In genomic region chr10:91105269-91105668, GRCh38 we compare ENCODE assay signal across 21 cellular contexts.
"Had no signal": no experiment of that assay in that cellular context is flagged by ENCODE, and none has a peak within 500 bp of the region (broad histone marks: within the 10 kb centered on the region; RNA-seq: fewer than 3 reads in every experiment).

No MANE protein-coding gene starts in this region.

- H3K27ac ChIP-seq: brain microvascular endothelial cell, cardiac muscle cell, PC-9 had no signal

- ATAC-seq: activated naive CD4-positive, alpha-beta T cell treated with anti-CD3 and anti-CD28 coated beads, Interleukin-2, amount 50 U/mL, for 72 hours; activated T-cell treated with anti-CD3 and anti-CD28 coated beads, Interleukin-2, amount 50 U/mL, for 4 hours had no signal

- H2AFZ ChIP-seq: PC-9 had no signal

- H3K36me3 Mint-ChIP-seq: activated naive CD4-positive, alpha-beta T cell treated with anti-CD3 and anti-CD28 coated beads, Interleukin-2, amount 50 U/mL, for 72 hours had no signal

- H3K9me3 ChIP-seq: MG63 had no signal

- H3K27me3 ChIP-seq: brain microvascular endothelial cell, cardiac muscle cell, MG63 had no signal

- H3K4me2 ChIP-seq: PC-9 had no signal

- H3K36me3 ChIP-seq: brain microvascular endothelial cell, cardiac muscle cell, MG63 had no signal

- H3K4me3 ChIP-seq: cardiac muscle cell, MG63, PC-9 had no signal

- H3K27ac Mint-ChIP-seq: T-helper 1 cell treated with Interleukin-12 subunit alpha and Interleukin-12 subunit beta and Interleukin-4 antibody, amounts not matched to agents 30 μg/mL and 1 μg/mL, for 36 hours had no signal

- H3K9me3 Mint-ChIP-seq: activated T-cell treated with anti-CD3 and anti-CD28 coated beads, Interleukin-2, amount 50 U/mL, for 4 hours had no signal

- H3K4me3 Mint-ChIP-seq: activated T-cell treated with anti-CD3 and anti-CD28 coated beads, Interleukin-2, amount 50 U/mL, for 4 hours; T-helper 1 cell treated with Interleukin-12 subunit alpha and Interleukin-12 subunit beta and Interleukin-4 antibody, amounts not matched to agents 30 μg/mL and 1 μg/mL, for 36 hours had no signal

- DNase-seq: activated CD4-positive, alpha-beta T cell treated with anti-CD3 and anti-CD28 coated beads for 48 hours; activated CD4-positive, alpha-beta T cell treated with anti-CD3 and anti-CD28 coated beads, Interleukin-2, amount 50 U/mL, for 48 hours; activated CD4-positive, CD25-positive, alpha-beta regulatory T cell treated with anti-CD3 and anti-CD28 coated beads, Interleukin-2, amount 50 U/mL, for 72 hours; activated CD8-positive, alpha-beta memory T cell treated with anti-CD3 and anti-CD28 coated beads for 24 hours; activated effector memory CD4-positive, alpha-beta T cell treated with anti-CD3 and anti-CD28 coated beads, Interleukin-2, amount 50 U/mL, for 16 hours; activated naive CD4-positive, alpha-beta T cell treated with Interleukin-2 at 50 U/mL for 16 hours; activated T-cell treated with anti-CD3 and anti-CD28 coated beads, Interleukin-2, amount 50 U/mL, for 4 hours; brain microvascular endothelial cell; cerebellar nuclear complex; MG63; MV-4-11; NCI-H1092 treated with DMSO at 0.1 percent for 48 hours; NCI-H1417 treated with DMSO at 0.1 percent for 48 hours; NCI-H1694; NCI-H2029 treated with DMSO at 0.1 percent for 48 hours; NCI-H510A treated with DMSO at 0.1 percent for 48 hours; PC-9; SHP77 treated with DMSO at 0.1 percent for 48 hours had no signal
